In the genomic region with DNA sequence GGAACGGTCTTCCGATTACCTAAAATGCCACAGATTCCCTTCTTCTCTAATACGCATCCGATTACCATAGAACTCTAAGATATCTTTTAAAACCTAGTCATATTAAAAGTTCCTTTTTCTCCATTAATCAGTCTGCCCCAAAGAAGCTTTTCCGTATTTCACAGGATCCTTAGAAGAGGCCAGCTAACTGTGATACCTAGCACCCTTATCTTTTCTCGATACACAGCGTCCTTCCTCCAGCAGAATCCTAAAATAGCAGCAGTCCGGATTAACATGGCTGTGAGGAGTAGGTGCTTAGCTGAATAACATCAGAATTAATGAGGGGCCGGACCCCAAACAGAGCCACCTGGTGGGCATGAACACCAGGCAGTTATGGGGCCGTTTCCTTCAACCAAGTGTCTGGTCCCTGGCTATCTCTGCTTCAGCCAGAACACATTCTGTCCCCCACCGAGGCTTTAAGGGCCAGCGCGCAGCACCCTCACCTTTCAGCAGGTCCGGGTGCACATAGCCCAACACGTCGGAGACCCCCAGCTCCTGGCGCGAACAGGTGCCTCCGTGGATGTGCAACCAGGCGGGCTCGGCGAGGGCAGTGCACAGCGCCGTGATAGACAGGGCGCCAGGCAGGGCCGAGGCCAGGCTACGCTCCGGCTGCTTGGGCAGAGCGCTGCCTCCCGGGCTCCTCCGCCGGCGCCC, we compare ENCODE assay signal across 8 cellular contexts. TPM values are rescaled to one million over a fixed set of nuclear protein-coding genes. Genes with fewer than 3 reads are reported as not detected.
A peak's percentile ranks its signal among the peaks of the same experiment; 100 is the strongest.
DNase-seq lines count a peak whose midpoint lies in the region; ATAC-seq and TF ChIP-seq lines count a peak whose summit lies in the region.

No MANE protein-coding gene starts in this region.

- H3K4me1 ChIP-seq in adipocyte (ENCODE audit: control insufficient read depth, insufficient read depth, low read length) (peaks cover 43% of the 10 kb centered on the region), hepatocyte (ENCODE audit: insufficient read depth) (peaks cover 43% of the 10 kb centered on the region), skeletal muscle tissue (ENCODE audit: control insufficient read depth in 3 of 3, insufficient read depth in 3 of 3, low read length in 3 of 3) (peaks cover 53 to 68% (median 61%) of the 10 kb centered on the region in 3 donors)

- peaks cover 29% of the 10 kb centered on the region for H3K36me3 ChIP-seq in adipocyte (ENCODE audit: control insufficient read depth, insufficient read depth, low read length, severe bottlenecking)
- H3K36me3 ChIP-seq in hepatocyte (replicated peaks; ENCODE audit: insufficient read depth, low read depth) = no peaks in the 10 kb centered on the region
- H3K36me3 ChIP-seq in skeletal muscle tissue (ENCODE audit: control insufficient read depth in 3 of 3, insufficient read depth in 3 of 3, low read length in 3 of 3) = peaks cover 28% of the 10 kb centered on the region in 3 donors

- peak overlapping the region; percentile 99 for H3K4me2 ChIP-seq in hepatocyte

- no peaks in the 10 kb centered on the region for H3K9me3 ChIP-seq in adipocyte (ENCODE audit: control insufficient read depth, low read length)
- no peaks in the 10 kb centered on the region for H3K9me3 ChIP-seq in hepatocyte (ENCODE audit: low read depth)
- H3K9me3 ChIP-seq in skeletal muscle tissue (ENCODE audit: control insufficient read depth in 3 of 3, low read length in 3 of 3) = no peaks in the 10 kb centered on the region

- H3K79me2 ChIP-seq in hepatocyte = peaks cover 64% of the 10 kb centered on the region

- H4K20me1 ChIP-seq in hepatocyte (ENCODE audit: insufficient read depth, poor library complexity, severe bottlenecking) = peaks cover 10% of the 10 kb centered on the region

- peak overlapping the region; percentile 92 for H3K9ac ChIP-seq in adipocyte (ENCODE audit: low read length)
- peak overlapping the region; percentile 89 to 95 (median 91) for H3K9ac ChIP-seq in skeletal muscle tissue (ENCODE audit: low read depth in 1 of 3, low read length in 3 of 3)

- peak; percentile 14 for DNase-seq in DMS114 treated with DMSO at 0.1 percent for 48 hours (lab: John Stamatoyannopoulos, UW; ENCODE audit: unreplicated experiment)
- DNase-seq in HEK293T (ENCODE audit: extremely low spot score) = peak; percentile 32
- peak; percentile 66 for DNase-seq in NOMO-1 treated with DMSO at 0.1 percent for 48 hours (lab: John Stamatoyannopoulos, UW; ENCODE audit: unreplicated experiment)
- DNase-seq in adipocyte (ENCODE audit: low read depth) = peak; percentile 48
- DNase-seq in hepatocyte (ENCODE audit: low spot score) = peak; percentile 56

- no peaks in the 10 kb centered on the region for H3K27me3 ChIP-seq in adipocyte (replicated peaks; ENCODE audit: control insufficient read depth, insufficient read depth, low read length)
- H3K27me3 ChIP-seq in hepatocyte = no peaks in the 10 kb centered on the region
- H3K27me3 ChIP-seq in skeletal muscle tissue (ENCODE audit: control insufficient read depth in 3 of 3, insufficient read depth in 3 of 3, low read length in 3 of 3) = no peaks in the 10 kb centered on the region

- H3K4me3 ChIP-seq in adipocyte (ENCODE audit: low read length) = peak overlapping the region; percentile 94
- H3K4me3 ChIP-seq in hepatocyte = peak overlapping the region; percentile 62
- H3K4me3 ChIP-seq in skeletal muscle tissue (ENCODE audit: low read length in 3 of 3) = peak overlapping the region; percentile 81 to 100 (median 90)

- peak; percentile 59 for TF ChIP-seq CTCF in hepatocyte (IDR thresholded peaks at IDR 0.05; ENCODE audit: poor library complexity)

- no peaks in the 10 kb centered on the region for H3K9me2 ChIP-seq in hepatocyte (replicated peaks; ENCODE audit: insufficient read depth)

- H3K27ac ChIP-seq in hepatocyte (peak overlapping the region; percentile 88), skeletal muscle tissue (ENCODE audit: low read depth, low read length) (peak overlapping the region; percentile 95)

- ATAC-seq in HG03175 (IDR thresholded peaks at IDR 0.05; ENCODE audit: unreplicated experiment) (no peak), GM18861 (IDR thresholded peaks at IDR 0.05; ENCODE audit: unreplicated experiment) (no peak)

- no peak overlapping the region for H2AFZ ChIP-seq in hepatocyte

- POLR2A ChIA-PET in HEK293T (lab: Yijun Ruan, JAX) = interaction anchor here (0.6 to 3.8 kb wide), 2 partner anchors 56 to 273 kb away, joined by 3 to 37 read pairs; partner anchors contain the start of gene STARD7

- CTCF ChIA-PET in HEK293T (lab: Yijun Ruan, JAX) = interaction anchor here (0.8 to 1.1 kb wide), 2 partner anchors 8 to 26 kb away, joined by 3 to 9 read pairs; no protein-coding TSS in a partner anchor

- WGBS in hepatocyte (ENCODE audit: low lambda C conversion rate, missing lambda C conversion rate) = 20% methylated on average over 33 of the region's 33 CpGs

TF ChIP-seq in HEK293T, 16 proteins besides CTCF, POLR2A, EP300 and RAD21:
- TF ChIP-seq HDGF (IDR thresholded peaks at IDR 0.05; ENCODE audit: borderline replicate concordance) (no peak), BHLHE40 (IDR thresholded peaks at IDR 0.05; ENCODE audit: borderline replicate concordance) (no peak)
- TF ChIP-seq, protein P1, sequence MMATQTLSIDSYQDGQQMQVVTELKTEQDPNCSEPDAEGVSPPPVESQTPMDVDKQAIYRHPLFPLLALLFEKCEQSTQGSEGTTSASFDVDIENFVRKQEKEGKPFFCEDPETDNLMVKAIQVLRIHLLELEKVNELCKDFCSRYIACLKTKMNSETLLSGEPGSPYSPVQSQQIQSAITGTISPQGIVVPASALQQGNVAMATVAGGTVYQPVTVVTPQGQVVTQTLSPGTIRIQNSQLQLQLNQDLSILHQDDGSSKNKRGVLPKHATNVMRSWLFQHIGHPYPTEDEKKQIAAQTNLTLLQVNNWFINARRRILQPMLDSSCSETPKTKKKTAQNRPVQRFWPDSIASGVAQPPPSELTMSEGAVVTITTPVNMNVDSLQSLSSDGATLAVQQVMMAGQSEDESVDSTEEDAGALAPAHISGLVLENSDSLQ (IDR thresholded peaks at IDR 0.05) = 0 out of 2 replicates have a peak, but pooled peaks have one; percentile 24

RNA-seq across cellular contexts. Expression of gene TMEM127, which starts 1.0 kb away (rescaled TPM):
- total RNA-seq in hepatocyte (32.5 and 33.6 TPM in 2 replicates), skeletal muscle tissue (8.9 TPM)
- 44.4 and 44.5 TPM in 2 replicates for polyA plus RNA-seq in hepatocyte

RNA-seq across cellular contexts. Expression of gene CIAO1, which starts 1.2 kb away (rescaled TPM):
- 90.1 and 96.4 TPM in 2 replicates for total RNA-seq in hepatocyte
- 66.9 and 71.2 TPM in 2 replicates for polyA plus RNA-seq in hepatocyte
- 51.1 TPM for total RNA-seq in skeletal muscle tissue

RNA-seq across cellular contexts. Expression of gene SNRNP200, which starts 40.5 kb away (rescaled TPM):
- total RNA-seq in hepatocyte = 56.3 and 60.9 TPM in 2 replicates
- polyA plus RNA-seq in hepatocyte = 59.8 and 64.1 TPM in 2 replicates
- total RNA-seq in skeletal muscle tissue = 60.5 TPM

RNA-seq across cellular contexts. Expression of gene STARD7, which starts 56.2 kb away (rescaled TPM):
- total RNA-seq in hepatocyte (119 and 138 TPM in 2 replicates), skeletal muscle tissue (185 TPM)
- polyA plus RNA-seq in hepatocyte = 92.8 and 101 TPM in 2 replicates

Comparison
In these comparisons a context has a peak if more than half of its experiments do, and no peak if none do; other contexts are left out.
1. DNase-seq: peak in every context shown above with its lines; median percentile 66 in NOMO-1 treated with DMSO at 0.1 percent for 48 hours; 56 in hepatocyte; 48 in adipocyte; 32 in HEK293T; 14 in DMS114 treated with DMSO at 0.1 percent for 48 hours.